ENCODE assay signal across 1 cellular context in genomic region chr2:32277674-32278475, GRCh38.
A peak's percentile ranks its signal among the peaks of the same experiment; 100 is the strongest.
TF ChIP-seq lines count a peak whose summit lies in the region.

Gene YIPF4, plus strand, starts transcription at chr2:32277904. Its CDS starts 252 bp downstream, at chr2:32278156.

TF ChIP-seq in A549, 52 proteins besides CTCF, POLR2A, EP300 and RAD21 (continued from another document):
- TF ChIP-seq HMGXB4 (CRISPR knock-in tag; IDR thresholded peaks at IDR 0.05; ENCODE audit: borderline replicate concordance): peak; percentile 94
- peak; percentile 59 to 84; a peak in 4 of 5 replicates for TF ChIP-seq JUN (IDR thresholded peaks at IDR 0.05)
- no peak; the same call in none of the 2 replicates for TF ChIP-seq SREBF2 (IDR thresholded peaks at IDR 0.05)
- TF ChIP-seq ZSCAN20 (CRISPR knock-in tag; IDR thresholded peaks at IDR 0.05): no peak
- no peak for TF ChIP-seq MAZ (IDR thresholded peaks at IDR 0.05; ENCODE audit: borderline replicate concordance, low read depth, low read length)
- no peak for TF ChIP-seq ATOH8 (CRISPR knock-in tag; IDR thresholded peaks at IDR 0.05; ENCODE audit: low read depth)
- TF ChIP-seq TFCP2L1 (CRISPR knock-in tag; IDR thresholded peaks at IDR 0.05): no peak
- no peak for TF ChIP-seq ZNF302 (CRISPR knock-in tag; IDR thresholded peaks at IDR 0.05)
- no peak for TF ChIP-seq NR3C1 (IDR thresholded peaks at IDR 0.05)
- TF ChIP-seq PHF8 (IDR thresholded peaks at IDR 0.05; ENCODE audit: borderline replicate concordance, low read depth): peak; percentile 97
- no peak for TF ChIP-seq MAFK (IDR thresholded peaks at IDR 0.05; ENCODE audit: partially characterized antibody)
- no peak for TF ChIP-seq CHD4 (IDR thresholded peaks at IDR 0.05; ENCODE audit: borderline replicate concordance)
- TF ChIP-seq RFX5 (IDR thresholded peaks at IDR 0.05): no peak
- TF ChIP-seq, protein P1, sequence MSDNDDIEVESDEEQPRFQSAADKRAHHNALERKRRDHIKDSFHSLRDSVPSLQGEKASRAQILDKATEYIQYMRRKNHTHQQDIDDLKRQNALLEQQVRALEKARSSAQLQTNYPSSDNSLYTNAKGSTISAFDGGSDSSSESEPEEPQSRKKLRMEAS (IDR thresholded peaks at IDR 0.05): peak; percentile 82
- no peak for TF ChIP-seq E2F6 (IDR thresholded peaks at IDR 0.05; ENCODE audit: borderline replicate concordance, low read depth)
- no peak for TF ChIP-seq CBX8 (IDR thresholded peaks at IDR 0.05)
- TF ChIP-seq POLR2AphosphoS2 (conservative IDR thresholded peaks at IDR 0.05; ENCODE audit: low read length): no peak
- peak; percentile 79 for TF ChIP-seq KDM5A (IDR thresholded peaks at IDR 0.05)
- TF ChIP-seq HOXB5 (CRISPR knock-in tag; IDR thresholded peaks at IDR 0.05): 0 out of 2 replicates have a peak, but pooled peaks have one; percentile 55
- TF ChIP-seq ZC3H11A (IDR thresholded peaks at IDR 0.05): no peak
TF ChIP-seq in A549: peak in this region for 7.
